Comparison of ENCODE assay signal across 24 cellular contexts in genomic region chr7:104153287-104153686, GRCh38.
"Had no signal": no experiment of that assay in that cellular context is flagged by ENCODE, and none has a peak within 500 bp of the region (broad histone marks: within the 10 kb centered on the region; RNA-seq: fewer than 3 reads in every experiment).

No MANE protein-coding gene starts in this region.

- ATAC-seq: natural killer cell; psoas muscle; right cardiac atrium; right lobe of liver; stimulated activated effector memory CD8-positive, alpha-beta T cell treated with anti-CD3 and anti-CD28 coated beads, Interleukin-12 subunit alpha, Interleukin-12 subunit beta, amount 100 ng/mL, for 72 hours; stimulated activated naive B cell treated with anti-CD40 and anti-IgM and Interleukin-4, amounts not matched to agents 10 μg/mL and 1 μg/mL and 100 μg/mL, for 72 hours had no signal

- H3K27me3 ChIP-seq: ovary, right lobe of liver, sigmoid colon, stomach, thyroid gland, tibial nerve, upper lobe of left lung, vagina had no signal

- H3K79me2 ChIP-seq: parathyroid adenoma had no signal

- H3K4me3 ChIP-seq: ovary, psoas muscle, right lobe of liver, sigmoid colon, stomach, thoracic aorta, thyroid gland, tibial nerve, upper lobe of left lung, vagina had no signal

- H3K9me3 ChIP-seq: ovary, psoas muscle, right lobe of liver, sigmoid colon, stomach, thoracic aorta, thyroid gland, tibial nerve, upper lobe of left lung, vagina had no signal

- H3K27ac ChIP-seq: ovary, parathyroid adenoma, psoas muscle, right lobe of liver, sigmoid colon, stomach, thoracic aorta, thyroid gland, tibial nerve, upper lobe of left lung, vagina had no signal

- H3K36me3 ChIP-seq: ovary, right lobe of liver, thoracic aorta, thyroid gland had no signal

- DNase-seq: natural killer cell; occipital lobe; ovary; posterior cingulate gyrus; psoas muscle; right cardiac atrium; right lobe of liver; sigmoid colon; small intestine; stimulated activated CD4-positive, alpha-beta T cell treated with anti-CD3 and anti-CD28 coated beads, Interleukin-15, amount 100 ng/mL, for 24 hours; stimulated activated CD4-positive, alpha-beta T cell treated with anti-CD3 and anti-CD28 coated beads, Interleukin-2, amount 100 ng/mL, for 24 hours; stimulated activated CD4-positive, alpha-beta T cell treated with anti-CD3 and anti-CD28 coated beads, Interleukin-2, amount 100 ng/mL, for 48 hours; stimulated activated CD4-positive, alpha-beta T cell treated with anti-CD3 and anti-CD28 coated beads, Interleukin-4, amount 100 ng/mL, for 24 hours; stimulated activated naive B cell treated with anti-CD40 and anti-IgM and Interleukin-4, amounts not matched to agents 10 μg/mL and 1 μg/mL and 100 μg/mL, for 72 hours; stimulated activated naive CD4-positive, alpha-beta T cell treated with Interleukin-2 at 50 U/mL for 16 hours; stomach; thyroid gland; trophoblast cell; upper lobe of left lung had no signal

- H2AFZ ChIP-seq: parathyroid adenoma had no signal

- H3K9ac ChIP-seq: parathyroid adenoma had no signal
